In the genomic region with DNA sequence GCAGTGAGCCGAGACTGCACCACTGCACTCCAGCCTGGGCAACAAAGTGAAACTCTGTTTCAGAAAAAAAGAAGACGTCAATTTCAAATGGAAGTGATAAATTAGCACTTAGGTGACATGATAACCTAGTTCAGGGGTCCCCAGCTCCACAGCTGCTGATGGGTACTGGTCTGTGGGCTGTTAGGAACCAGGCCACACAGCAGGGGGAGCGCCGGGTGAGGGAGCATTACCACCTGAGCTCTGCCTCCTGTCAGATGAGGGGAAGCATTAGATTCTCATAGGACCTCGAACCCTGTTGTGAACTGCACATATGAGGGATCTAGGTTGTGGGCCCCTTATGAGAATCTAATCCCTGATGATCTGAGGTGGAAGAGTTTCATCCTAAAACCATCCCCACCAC, we compare ENCODE assay signal across 16 cellular contexts.
DNase-seq lines count a peak whose midpoint lies in the region; TF ChIP-seq lines count a peak whose summit lies in the region.
"Had no signal": no experiment of that assay in that cellular context is flagged by ENCODE, and none has a peak within 500 bp of the region (broad histone marks: within the 10 kb centered on the region; RNA-seq: fewer than 3 reads in every experiment).

No MANE protein-coding gene starts in this region.

- H3K4me1 ChIP-seq in DOHH2 (ENCODE audit: control insufficient read depth, low read length) (no peaks in the 10 kb centered on the region), OCI-LY7 (ENCODE audit: insufficient read depth, low read length, poor library complexity, severe bottlenecking) (no peaks in the 10 kb centered on the region)
- H3K4me1 ChIP-seq: Caco-2 had no signal

- H3K9me3 ChIP-seq in DOHH2 (ENCODE audit: control insufficient read depth, insufficient read depth, low read length), result no peaks in the 10 kb centered on the region
- H3K9me3 ChIP-seq in OCI-LY7 (ENCODE audit: low read length), result no peaks in the 10 kb centered on the region
- H3K9me3 ChIP-seq: Caco-2 had no signal

- H2AFZ ChIP-seq in OCI-LY7 (ENCODE audit: low read length), result no peak overlapping the region

- H3K27ac ChIP-seq in DOHH2 (ENCODE audit: low read depth, low read length) (no peak overlapping the region), OCI-LY7 (ENCODE audit: low read depth, low read length, poor library complexity, severe bottlenecking) (no peak overlapping the region)
- H3K27ac ChIP-seq: KMS-11 had no signal

- TF ChIP-seq CTCF in DOHH2 (IDR thresholded peaks at IDR 0.05; ENCODE audit: low read depth, low read length, poor library complexity, severe bottlenecking) (peak; percentile 12), GM12875 (IDR thresholded peaks at IDR 0.05; ENCODE audit: borderline replicate concordance, insufficient read depth, low read depth, low read length) (0 out of 2 replicates have a peak, but pooled peaks have one; percentile 2), OCI-LY7 (conservative IDR thresholded peaks at IDR 0.05; ENCODE audit: low read length) (peak; percentile 38; the same call in 1 of the 2 replicates), MCF 10A (IDR thresholded peaks at IDR 0.05; ENCODE audit: unreplicated experiment) (no peak)

- no peak overlapping the region for H3K4me3 ChIP-seq in DOHH2 (ENCODE audit: low read length)
- no peak overlapping the region for H3K4me3 ChIP-seq in GM12875 (ENCODE audit: low read depth, low read length)
- H3K4me3 ChIP-seq in OCI-LY7 (ENCODE audit: low read depth, low read length, poor library complexity, severe bottlenecking), result no peak overlapping the region

- intact Hi-C loops in OCI-LY7 (cut with micrococcal nuclease; ENCODE audit: unreplicated experiment), result loop anchor here (1.0 kb wide), 1 partner anchor 19 kb away; no protein-coding TSS in a partner anchor
- intact Hi-C loops in posterior vena cava (cut with DNase I), result no loop called here
- intact Hi-C loops in MCF 10A (cut with micrococcal nuclease), result no loop called here

- H3K27me3 Mint-ChIP-seq in MCF 10A (ENCODE audit: insufficient read depth, unreplicated experiment), result no peaks in the 10 kb centered on the region

- H3K9me3 Mint-ChIP-seq in MCF 10A (ENCODE audit: unreplicated experiment), result no peaks in the 10 kb centered on the region

- H3K36me3 Mint-ChIP-seq in MCF 10A (ENCODE audit: insufficient read depth, unreplicated experiment), result peaks cover 7% of the 10 kb centered on the region
- H3K36me3 Mint-ChIP-seq: CD4-positive, CD25-positive, alpha-beta regulatory T cell had no signal

- CTCF ChIA-PET in OCI-LY7 (lab: Charles Lee; ENCODE audit: unreplicated experiment), result no interaction called here
- CTCF ChIA-PET in MCF 10A (lab: Yijun Ruan, JAX), result no interaction called here

- H3K36me3 ChIP-seq in DOHH2 (ENCODE audit: control insufficient read depth, low read length), result no peaks in the 10 kb centered on the region
- H3K36me3 ChIP-seq in OCI-LY7 (ENCODE audit: insufficient read depth, low read length), result no peaks in the 10 kb centered on the region

- H3K4me2 ChIP-seq in DOHH2 (ENCODE audit: low read length) (no peak overlapping the region), OCI-LY7 (ENCODE audit: low read length) (no peak overlapping the region)
- H3K4me2 ChIP-seq: KMS-11 had no signal

- H3K4me1 Mint-ChIP-seq in MCF 10A (ENCODE audit: insufficient read depth, unreplicated experiment), result no peaks in the 10 kb centered on the region

- H3K27me3 ChIP-seq in DOHH2 (ENCODE audit: control insufficient read depth, low read length), result peaks cover 7% of the 10 kb centered on the region

- POLR2A ChIA-PET in OCI-LY7 (lab: Charles Lee) (no interaction called here), MCF 10A (lab: Yijun Ruan, JAX) (no interaction called here)

- H3K9me2 ChIP-seq in DOHH2 (replicated peaks; ENCODE audit: control insufficient read depth, low read length) (no peaks in the 10 kb centered on the region), OCI-LY7 (ENCODE audit: insufficient read depth, low read length) (no peaks in the 10 kb centered on the region)

- BruUV-seq in OCI-LY7 (replicated peaks; lab: Mats Ljungman, UMichigan) (no TSS peak), MCF 10A (replicated peaks; lab: Mats Ljungman, UMichigan) (no TSS peak)

- H3K27ac Mint-ChIP-seq in MCF 10A (ENCODE audit: low read depth, unreplicated experiment), result no peak overlapping the region
- H3K27ac Mint-ChIP-seq: CD4-positive, CD25-positive, alpha-beta regulatory T cell had no signal

- no peak overlapping the region for H3K4me3 Mint-ChIP-seq in MCF 10A (ENCODE audit: unreplicated experiment)
- H3K4me3 Mint-ChIP-seq: CD4-positive, CD25-positive, alpha-beta regulatory T cell had no signal

- no peaks in the 10 kb centered on the region for H4K20me1 ChIP-seq in DOHH2 (ENCODE audit: control insufficient read depth, insufficient read depth, low read depth, low read length)
- H4K20me1 ChIP-seq in OCI-LY7 (ENCODE audit: insufficient read depth, low read length), result no peaks in the 10 kb centered on the region

- no peaks in the 10 kb centered on the region for H3K79me2 ChIP-seq in DOHH2 (ENCODE audit: control insufficient read depth, low read length)
- no peaks in the 10 kb centered on the region for H3K79me2 ChIP-seq in OCI-LY7 (ENCODE audit: insufficient read depth, low read depth, low read length)

- DNase-seq in OCI-LY7 (ENCODE audit: low spot score) (peak; percentile 10), posterior vena cava (ENCODE audit: low spot score) (peak; percentile 37), medulla oblongata (ENCODE audit: extremely low spot score) (no peak), MCF 10A (ENCODE audit: unreplicated experiment) (no peak)
- no peak for DNase-seq in activated effector memory CD4-positive, alpha-beta T cell treated with anti-CD3 and anti-CD28 coated beads, Interleukin-2, amount 50 U/mL, for 16 hours
- DNase-seq: ACHN; Caco-2; CD4-positive, CD25-positive, alpha-beta regulatory T cell; DMS153; MM.1S; NCI-H1105 treated with DMSO at 0.1 percent for 48 hours; NCI-H187 treated with DMSO at 0.1 percent for 48 hours; NCI-H69 had no signal

- H3F3A ChIP-seq in DOHH2 (ENCODE audit: control insufficient read depth, insufficient read depth), result no peaks in the 10 kb centered on the region

Comparison
In these comparisons a context has a peak if more than half of its experiments do, and no peak if none do; other contexts are left out.
1. DNase-seq: peak in OCI-LY7 (single experiment) and posterior vena cava (single experiment); none in medulla oblongata (single experiment), activated effector memory CD4-positive, alpha-beta T cell treated with anti-CD3 and anti-CD28 coated beads, Interleukin-2, amount 50 U/mL, for 16 hours (single experiment) and MCF 10A (single experiment).